Comparison of ENCODE assay signal across 8 cellular contexts in genomic region chr15:56887782-56888127, GRCh38. TPM values are rescaled to one million over a fixed set of nuclear protein-coding genes. Genes with fewer than 3 reads are reported as not detected.
DNase-seq lines count a peak whose midpoint lies in the region; ATAC-seq and TF ChIP-seq lines count a peak whose summit lies in the region.

No MANE protein-coding gene starts in this region.

- H3F3A ChIP-seq in PC-3 (ENCODE audit: low read length, unreplicated experiment), result no peaks in the 10 kb centered on the region

- H3K36me3 ChIP-seq in CD4-positive, CD25-positive, alpha-beta regulatory T cell (ENCODE audit: control insufficient read depth, insufficient read depth, low read length), result no peaks in the 10 kb centered on the region
- H3K36me3 ChIP-seq in PC-3 (ENCODE audit: low read depth, low read length), result no peaks in the 10 kb centered on the region
- H3K36me3 ChIP-seq in neutrophil, result no peaks in the 10 kb centered on the region

- peaks cover 10 to 34% (median 17%) of the 10 kb centered on the region in 4 donors for H3K4me1 Mint-ChIP-seq in CD4-positive, CD25-positive, alpha-beta regulatory T cell
- H3K4me1 Mint-ChIP-seq in endothelial cell (ENCODE audit: unreplicated experiment), result peaks cover 35% of the 10 kb centered on the region

- H3K4me3 ChIP-seq in CD4-positive, CD25-positive, alpha-beta regulatory T cell (ENCODE audit: low read depth, low read length), result peak overlapping the region; percentile 85
- H3K4me3 ChIP-seq in PC-3 (ENCODE audit: low read length) (peak overlapping the region; percentile 82), neutrophil (ENCODE audit: low read depth in 1 of 2, low read length in 1 of 2) (peak overlapping the region; percentile 69 to 73)

- H3K4me2 ChIP-seq in PC-3 (ENCODE audit: low read length), result peak overlapping the region; percentile 99

- peak overlapping the region; percentile 86 for H3K27ac ChIP-seq in CD4-positive, CD25-positive, alpha-beta regulatory T cell (ENCODE audit: insufficient read depth, low read length, poor library complexity, severe bottlenecking)
- H3K27ac ChIP-seq in PC-3 (ENCODE audit: low read length) (peak overlapping the region; percentile 87), neutrophil (peak overlapping the region; percentile 78)

- H3K27me3 ChIP-seq in CD4-positive, CD25-positive, alpha-beta regulatory T cell (ENCODE audit: control insufficient read depth, insufficient read depth, low read length), result no peaks in the 10 kb centered on the region
- H3K27me3 ChIP-seq in PC-3 (ENCODE audit: low read length) (no peaks in the 10 kb centered on the region), neutrophil (no peaks in the 10 kb centered on the region)

- intact Hi-C loops in PC-3 (cut with micrococcal nuclease), result loop anchor here (1.0 kb wide), 2 partner anchors 31 to 66 kb away; partner anchors contain the start of gene TCF12

- H3K36me3 Mint-ChIP-seq in CD4-positive, CD25-positive, alpha-beta regulatory T cell, result no peaks in the 10 kb centered on the region
- H3K36me3 Mint-ChIP-seq in endothelial cell (ENCODE audit: low read depth, unreplicated experiment), result no peaks in the 10 kb centered on the region

- H3K4me3 Mint-ChIP-seq in CD4-positive, CD25-positive, alpha-beta regulatory T cell, result peak overlapping the region; percentile 83 to 94 (median 90)
- H3K4me3 Mint-ChIP-seq in endothelial cell (ENCODE audit: unreplicated experiment), result peak overlapping the region; percentile 70

- CTCF ChIA-PET in PC-3 (lab: Charles Lee), result interaction anchor here (0.7 kb wide), 1 partner anchor 397 kb away, joined by 3 read pairs; no protein-coding TSS in a partner anchor

- no peaks in the 10 kb centered on the region for H3K79me2 ChIP-seq in PC-3 (ENCODE audit: low read length)

- TF ChIP-seq CTCF in PC-3 (conservative IDR thresholded peaks at IDR 0.05; ENCODE audit: low read depth, low read length) (no peak), endothelial cell (IDR thresholded peaks at IDR 0.05; ENCODE audit: unreplicated experiment) (no peak), neutrophil (IDR thresholded peaks at IDR 0.05) (no peak)

- H3K9me3 Mint-ChIP-seq in CD4-positive, CD25-positive, alpha-beta regulatory T cell, result no peaks in the 10 kb centered on the region
- no peaks in the 10 kb centered on the region for H3K9me3 Mint-ChIP-seq in endothelial cell (ENCODE audit: unreplicated experiment)

- ATAC-seq in CD4-positive, CD25-positive, alpha-beta regulatory T cell (ENCODE audit: low read depth in 2 of 2), result no peak
- ATAC-seq in PC-3 (no peak), GM18909 (IDR thresholded peaks at IDR 0.05; ENCODE audit: poor library complexity, unreplicated experiment) (no peak)

- H3K9me2 ChIP-seq in PC-3 (replicated peaks; ENCODE audit: low read length), result no peaks in the 10 kb centered on the region

- DNase-seq in CD4-positive, CD25-positive, alpha-beta regulatory T cell, result no peak
- no peak for DNase-seq in PC-3
- no peak for DNase-seq in endothelial cell (ENCODE audit: low spot score)
- no peak for DNase-seq in middle frontal gyrus (ENCODE audit: extremely low spot score, low spot score)
- no peak for DNase-seq in HUDEP-2 (lab: John Stamatoyannopoulos, UW; ENCODE audit: unreplicated experiment in 76 of 76)
- DNase-seq in iPS-NIHi7 (ENCODE audit: extremely low spot score), result no peak

- peaks cover 22% of the 10 kb centered on the region for H3K4me1 ChIP-seq in CD4-positive, CD25-positive, alpha-beta regulatory T cell (ENCODE audit: control insufficient read depth, insufficient read depth, low read length, poor library complexity, severe bottlenecking)
- H3K4me1 ChIP-seq in PC-3 (ENCODE audit: insufficient read depth, low read length) (peaks cover 14% of the 10 kb centered on the region), neutrophil (ENCODE audit: control insufficient read depth in 1 of 2, insufficient read depth in 1 of 2, low read depth in 1 of 2, low read length in 1 of 2) (peaks cover 17 to 19% of the 10 kb centered on the region in 2 experiments)

- BruUV-seq in PC-3 (replicated peaks; lab: Mats Ljungman, UMichigan), result TSS peak; percentile 87

- POLR2A ChIA-PET in PC-3 (lab: Charles Lee; ENCODE audit: unreplicated experiment), result interaction anchor here (0.6 to 0.7 kb wide), 2 partner anchors 30 to 131 kb away, joined by 3 read pairs; no protein-coding TSS in a partner anchor

- H3K9me3 ChIP-seq in CD4-positive, CD25-positive, alpha-beta regulatory T cell (ENCODE audit: control insufficient read depth in 2 of 2, low read length in 2 of 2), result no peaks in the 10 kb centered on the region
- H3K9me3 ChIP-seq in PC-3 (ENCODE audit: low read length) (no peaks in the 10 kb centered on the region), neutrophil (no peaks in the 10 kb centered on the region)

- no peaks in the 10 kb centered on the region for H4K20me1 ChIP-seq in PC-3 (ENCODE audit: low read length)

- H3K27me3 Mint-ChIP-seq in CD4-positive, CD25-positive, alpha-beta regulatory T cell, result no peaks in the 10 kb centered on the region
- peaks cover 8% of the 10 kb centered on the region for H3K27me3 Mint-ChIP-seq in endothelial cell (ENCODE audit: unreplicated experiment)

- peak overlapping the region; percentile 91 for H2AFZ ChIP-seq in PC-3 (ENCODE audit: low read length)

- H3K27ac Mint-ChIP-seq in CD4-positive, CD25-positive, alpha-beta regulatory T cell, result peak overlapping the region; percentile 91 to 94 (median 92)
- H3K27ac Mint-ChIP-seq in endothelial cell (ENCODE audit: unreplicated experiment), result peak overlapping the region; percentile 85

- H3K9ac ChIP-seq in PC-3 (ENCODE audit: low read length), result peak overlapping the region; percentile 95

RNA-seq across cellular contexts. Expression of gene TCF12, which starts 30.7 kb away (rescaled TPM):
- 83.7 TPM for total RNA-seq in CD4-positive, CD25-positive, alpha-beta regulatory T cell
- 10 to 100 TPM; 45.7 to 71.6 (median 63.7) TPM for polyA plus RNA-seq in CD4-positive, CD25-positive, alpha-beta regulatory T cell
- total RNA-seq in PC-3 (2014; rRNA removed) (78.3 and 103 TPM in 2 replicates), endothelial cell (ENCODE audit: unreplicated experiment) (123 TPM)
